In genomic region chr17:10171581-10171981, GRCh38 we compare ENCODE assay signal across 14 cellular contexts. TPM values are rescaled to one million over a fixed set of nuclear protein-coding genes. Genes with fewer than 3 reads are reported as not detected.
DNase-seq lines count a peak whose midpoint lies in the region; ATAC-seq and TF ChIP-seq lines count a peak whose summit lies in the region.
"Had no signal": no experiment of that assay in that cellular context is flagged by ENCODE, and none has a peak within 500 bp of the region (broad histone marks: within the 10 kb centered on the region; RNA-seq: fewer than 3 reads in every experiment).

No MANE protein-coding gene starts in this region.

- peak overlapping the region; percentile 63 for H3K27ac Mint-ChIP-seq in stimulated activated naive CD8-positive, alpha-beta T cell treated with anti-CD3 and anti-CD28 coated beads, Interleukin-15, Interleukin-2, amounts not matched to agents 100 ng/mL and 50 ng/mL, for 24 hours

- H3K27me3 Mint-ChIP-seq in stimulated activated naive CD8-positive, alpha-beta T cell treated with anti-CD3 and anti-CD28 coated beads, Interleukin-15, Interleukin-2, amounts not matched to agents 100 ng/mL and 50 ng/mL, for 24 hours: peaks cover 19% of the 10 kb centered on the region

- H3K4me3 ChIP-seq in fibroblast of villous mesenchyme (ENCODE audit: low read depth, low read length): no peak overlapping the region
- H3K4me3 ChIP-seq: K562 had no signal

- H3K9me3 Mint-ChIP-seq in stimulated activated naive CD8-positive, alpha-beta T cell treated with anti-CD3 and anti-CD28 coated beads, Interleukin-15, Interleukin-2, amounts not matched to agents 100 ng/mL and 50 ng/mL, for 24 hours: peaks cover 3% of the 10 kb centered on the region

- H3K36me3 ChIP-seq in KOPT-K1 (ENCODE audit: insufficient read depth, low read length): no peaks in the 10 kb centered on the region

- ATAC-seq in HG02642 (IDR thresholded peaks at IDR 0.05; ENCODE audit: poor library complexity, unreplicated experiment) (no peak), HG02870 (IDR thresholded peaks at IDR 0.05; ENCODE audit: unreplicated experiment) (no peak)
- ATAC-seq: K562 had no signal

- peak overlapping the region; percentile 49 for H3K4me3 Mint-ChIP-seq in stimulated activated naive CD8-positive, alpha-beta T cell treated with anti-CD3 and anti-CD28 coated beads, Interleukin-15, Interleukin-2, amounts not matched to agents 100 ng/mL and 50 ng/mL, for 24 hours

- no peaks in the 10 kb centered on the region for H3K36me3 Mint-ChIP-seq in stimulated activated naive CD8-positive, alpha-beta T cell treated with anti-CD3 and anti-CD28 coated beads, Interleukin-15, Interleukin-2, amounts not matched to agents 100 ng/mL and 50 ng/mL, for 24 hours (ENCODE audit: low read depth)

- DNase-seq in SIG-M5 treated with dmso at 0.1 percent for 504 hours (lab: John Stamatoyannopoulos, UW; ENCODE audit: unreplicated experiment) (peak; percentile 10), SIG-M5 (lab: John Stamatoyannopoulos, UW) (no peak), fibroblast of villous mesenchyme (ENCODE audit: low read depth) (peak; percentile 96), COLO829 (ENCODE audit: low spot score) (no peak)
- DNase-seq: activated CD4-positive, alpha-beta T cell treated with anti-CD3 and anti-CD28 coated beads for 1 hour; activated naive CD4-positive, alpha-beta T cell treated with anti-CD3 and anti-CD28 coated beads, Interleukin-2, amount 50 U/mL, for 16 hours; effector CD4-positive, alpha-beta T cell; NCI-H446 treated with DMSO at 0.1 percent for 48 hours; SHP77 had no signal

- H3K27ac ChIP-seq in KOPT-K1 (ENCODE audit: low read depth, low read length, poor library complexity, severe bottlenecking): peak overlapping the region; percentile 50

- TF ChIP-seq CTCF in fibroblast of villous mesenchyme (IDR thresholded peaks at IDR 0.05; ENCODE audit: insufficient read depth, low read depth, low read length): no peak

- H3K9me3 ChIP-seq in KOPT-K1 (ENCODE audit: insufficient read depth, low read length, poor library complexity, severe bottlenecking): no peaks in the 10 kb centered on the region

- H3K4me1 Mint-ChIP-seq in stimulated activated naive CD8-positive, alpha-beta T cell treated with anti-CD3 and anti-CD28 coated beads, Interleukin-15, Interleukin-2, amounts not matched to agents 100 ng/mL and 50 ng/mL, for 24 hours (ENCODE audit: low read depth): peaks cover 27% of the 10 kb centered on the region

RNA-seq across cellular contexts. Expression of gene GAS7, which starts 26.8 kb away (rescaled TPM):
- 4.5 and 8.6 TPM in 2 replicates for total RNA-seq in fibroblast of villous mesenchyme

Comparison
In these comparisons a context has a peak if more than half of its experiments do, and no peak if none do; other contexts are left out.
1. DNase-seq: peak in SIG-M5 treated with dmso at 0.1 percent for 504 hours (single experiment) and fibroblast of villous mesenchyme (single experiment); none in SIG-M5 (single experiment) and COLO829 (single experiment).